16 cellular contexts compared by ENCODE assay signal in genomic region chr4:100828986-100829685, GRCh38.
DNase-seq lines count a peak whose midpoint lies in the region; ATAC-seq, FAIRE-seq and TF ChIP-seq lines count a peak whose summit lies in the region.
"Had no signal": no experiment of that assay in that cellular context is flagged by ENCODE, and none has a peak within 500 bp of the region (broad histone marks: within the 10 kb centered on the region; RNA-seq: fewer than 3 reads in every experiment).

No MANE protein-coding gene starts in this region.

- FAIRE-seq in bronchial epithelial cell (lab: Jason Lieb, UNC): no peak

- intact Hi-C loops in left colon (cut with DNase I, micrococcal nuclease): no loop called here

- no peaks in the 10 kb centered on the region for H3K36me3 ChIP-seq in bronchial epithelial cell (ENCODE audit: control insufficient read depth, insufficient read depth, low read length)
- H3K36me3 ChIP-seq: SJSA1, tibial artery had no signal

- no peaks in the 10 kb centered on the region for H3K27me3 ChIP-seq in bronchial epithelial cell (ENCODE audit: control insufficient read depth, insufficient read depth, low read length)
- H3K27me3 ChIP-seq: SJSA1, tibial artery had no signal

- no peak for TF ChIP-seq CTCF in bronchial epithelial cell (IDR thresholded peaks at IDR 0.05; ENCODE audit: insufficient read depth, low read length, severe bottlenecking)

- no peak overlapping the region for H3K4me3 ChIP-seq in bronchial epithelial cell (ENCODE audit: low read depth, low read length)
- H3K4me3 ChIP-seq: SJSA1, tibial artery had no signal

- ATAC-seq in left colon: peak; percentile 78
- ATAC-seq in HG03108 (IDR thresholded peaks at IDR 0.05; ENCODE audit: unreplicated experiment): no peak
- no peak for ATAC-seq in GM18511 (IDR thresholded peaks at IDR 0.05; ENCODE audit: unreplicated experiment)
- ATAC-seq: activated CD8-positive, alpha-beta memory T cell treated with anti-CD3 and anti-CD28 coated beads, Interleukin-2, amount 10 ng/mL, durations not matched to agents 7 days and 5 days; natural killer cell had no signal

- DNase-seq in AG08395 (ENCODE audit: low spot score) (peak; percentile 5), HT1080 (ENCODE audit: low read depth) (peak; percentile 62), bronchial epithelial cell (ENCODE audit: low read depth) (peak; percentile 74), left colon (no peak), RKO (ENCODE audit: low spot score) (no peak), NCI-H69 (lab: John Stamatoyannopoulos, UW) (no peak)
- DNase-seq: 8988T; activated CD8-positive, alpha-beta memory T cell treated with anti-CD3 and anti-CD28 coated beads, Interleukin-2, amount 10 ng/mL, durations not matched to agents 7 days and 5 days; DMS79 treated with DMSO at 0.1 percent for 48 hours; mammary epithelial cell; natural killer cell; NCI-H1930; tibial artery had no signal

Comparison
In these comparisons a context has a peak if more than half of its experiments do, and no peak if none do; other contexts are left out.
1. DNase-seq: peak in AG08395 (single experiment), HT1080 (single experiment) and bronchial epithelial cell (single experiment); none in left colon (0 of 2), RKO (single experiment) and NCI-H69 (single experiment).